Comparison of ENCODE assay signal across 9 cellular contexts in genomic region chr13:40102854-40103253, GRCh38.
DNase-seq lines count a peak whose midpoint lies in the region; ATAC-seq and TF ChIP-seq lines count a peak whose summit lies in the region.
"Had no signal": no experiment of that assay in that cellular context is flagged by ENCODE, and none has a peak within 500 bp of the region (broad histone marks: within the 10 kb centered on the region; RNA-seq: fewer than 3 reads in every experiment).

No MANE protein-coding gene starts in this region.

- TF ChIP-seq CTCF in AG10803 (conservative IDR thresholded peaks at IDR 0.05; ENCODE audit: low read length) (no peak), adrenal gland (IDR thresholded peaks at IDR 0.05) (no peak)

- ATAC-seq in GM19455 (IDR thresholded peaks at IDR 0.05; ENCODE audit: unreplicated experiment) (no peak), GM18517 (IDR thresholded peaks at IDR 0.05; ENCODE audit: unreplicated experiment) (no peak)
- no peak for ATAC-seq in effector memory CD8-positive, alpha-beta T cell (replicated peaks)

- peak overlapping the region in 2 of 5 donors; percentile 57 to 64 for H3K27ac ChIP-seq in adrenal gland

- H3K36me3 ChIP-seq in adrenal gland (replicated peaks in 1 of 2): no peaks in the 10 kb centered on the region

- H3K4me3 ChIP-seq in AG10803 (ENCODE audit: low read length) (no peak overlapping the region), adrenal gland (no peak overlapping the region)

- peak overlapping the region; percentile 85 for H3K27ac Mint-ChIP-seq in T-helper 1 cell treated with Interleukin-12 subunit alpha and Interleukin-12 subunit beta and Interleukin-4 antibody, amounts not matched to agents 30 μg/mL and 1 μg/mL, for 36 hours
- no peak overlapping the region for H3K27ac Mint-ChIP-seq in effector memory CD8-positive, alpha-beta T cell

- H3K27me3 ChIP-seq in adrenal gland: no peaks in the 10 kb centered on the region

- peaks cover 13% of the 10 kb centered on the region for H3K36me3 Mint-ChIP-seq in T-helper 1 cell treated with Interleukin-12 subunit alpha and Interleukin-12 subunit beta and Interleukin-4 antibody, amounts not matched to agents 30 μg/mL and 1 μg/mL, for 36 hours (ENCODE audit: low read depth)
- H3K36me3 Mint-ChIP-seq in effector memory CD8-positive, alpha-beta T cell (ENCODE audit: insufficient read depth): no peaks in the 10 kb centered on the region

- WGBS in adrenal gland, 4 donors: 53 to 100% (median 55%) methylated on average over 2 to 9 of the region's 9 CpGs

- peaks cover 0 to 3% of the 10 kb centered on the region in 2 donors for H3K4me1 ChIP-seq in adrenal gland (replicated peaks in 1 of 2)

- no peak for TF ChIP-seq POLR2A in adrenal gland (IDR thresholded peaks at IDR 0.05)

- intact Hi-C loops in adrenal gland (cut with DNase I): no loop called here
- intact Hi-C loops in posterior cingulate gyrus (cut with DNase I): no loop called here

- no peaks in the 10 kb centered on the region for H3K9me3 ChIP-seq in adrenal gland (replicated peaks in 1 of 3)

- peaks cover 51% of the 10 kb centered on the region for H3K4me1 Mint-ChIP-seq in T-helper 1 cell treated with Interleukin-12 subunit alpha and Interleukin-12 subunit beta and Interleukin-4 antibody, amounts not matched to agents 30 μg/mL and 1 μg/mL, for 36 hours (ENCODE audit: low read depth)
- H3K4me1 Mint-ChIP-seq in effector memory CD8-positive, alpha-beta T cell (ENCODE audit: low read depth in 2 of 2): peaks cover 0 to 3% of the 10 kb centered on the region in 2 donors

- H3K4me3 Mint-ChIP-seq in T-helper 1 cell treated with Interleukin-12 subunit alpha and Interleukin-12 subunit beta and Interleukin-4 antibody, amounts not matched to agents 30 μg/mL and 1 μg/mL, for 36 hours: peak overlapping the region; percentile 57
- H3K4me3 Mint-ChIP-seq in effector memory CD8-positive, alpha-beta T cell: no peak overlapping the region

- H3K9me3 Mint-ChIP-seq in T-helper 1 cell treated with Interleukin-12 subunit alpha and Interleukin-12 subunit beta and Interleukin-4 antibody, amounts not matched to agents 30 μg/mL and 1 μg/mL, for 36 hours: peaks cover 13% of the 10 kb centered on the region
- H3K9me3 Mint-ChIP-seq in effector memory CD8-positive, alpha-beta T cell: peaks cover 2 to 9% of the 10 kb centered on the region in 2 donors

- H3K27me3 Mint-ChIP-seq in T-helper 1 cell treated with Interleukin-12 subunit alpha and Interleukin-12 subunit beta and Interleukin-4 antibody, amounts not matched to agents 30 μg/mL and 1 μg/mL, for 36 hours (ENCODE audit: low read depth): no peaks in the 10 kb centered on the region
- peaks cover 0 to 9% of the 10 kb centered on the region in 2 donors for H3K27me3 Mint-ChIP-seq in effector memory CD8-positive, alpha-beta T cell

- DNase-seq in AG10803 (ENCODE audit: low read depth) (peak; percentile 29), adrenal gland (peak; percentile 47 to 88 (median 76)), posterior cingulate gyrus (peak in 8 of 10 donors; percentile 18 to 92 (median 66)), pons (ENCODE audit: low spot score) (no peak)
- no peak for DNase-seq in effector memory CD8-positive, alpha-beta T cell
- DNase-seq: DND-41 had no signal

Comparison
In these comparisons a context has a peak if more than half of its experiments do, and no peak if none do; other contexts are left out.
1. DNase-seq: peak in AG10803 (single experiment), adrenal gland (7 of 7) and posterior cingulate gyrus (8 of 10); none in effector memory CD8-positive, alpha-beta T cell (0 of 3) and pons (single experiment).